8 cellular contexts compared by ENCODE assay signal in genomic region chr13:30159446-30159839, GRCh38.
DNase-seq lines count a peak whose midpoint lies in the region; ATAC-seq and TF ChIP-seq lines count a peak whose summit lies in the region.

No MANE protein-coding gene starts in this region.

- H3K27ac Mint-ChIP-seq in CD4-positive, alpha-beta T cell: no peak overlapping the region
- H3K27ac Mint-ChIP-seq in activated naive CD8-positive, alpha-beta T cell treated with anti-CD3 and anti-CD28 coated beads, Interleukin-2, amount 50 U/mL, for 24 hours: peak overlapping the region; percentile 78

- no peak overlapping the region for H3K9ac ChIP-seq in MM.1S (ENCODE audit: low read length)

- H3K4me3 ChIP-seq in NB4 (ENCODE audit: low read depth, low read length) (no peak overlapping the region), osteoblast (ENCODE audit: insufficient read depth, low read length) (no peak overlapping the region), MM.1S (ENCODE audit: low read length) (no peak overlapping the region)

- H3K27me3 ChIP-seq in CD4-positive, alpha-beta T cell (ENCODE audit: control insufficient read depth, insufficient read depth, low read length): no peaks in the 10 kb centered on the region
- H3K27me3 ChIP-seq in osteoblast (ENCODE audit: insufficient read depth, low read length) (peaks cover 20% of the 10 kb centered on the region), MM.1S (replicated peaks; ENCODE audit: insufficient read depth, low read length) (no peaks in the 10 kb centered on the region)

- H3K4me2 ChIP-seq in osteoblast (ENCODE audit: insufficient read depth, low read length): peak overlapping the region; percentile 47
- no peak overlapping the region for H3K4me2 ChIP-seq in MM.1S (ENCODE audit: low read depth, low read length)

- TF ChIP-seq CTCF in CD4-positive, alpha-beta T cell (IDR thresholded peaks at IDR 0.05): no peak
- TF ChIP-seq CTCF in NB4 (IDR thresholded peaks at IDR 0.05; ENCODE audit: low read depth, low read length) (no peak), osteoblast (IDR thresholded peaks at IDR 0.05; ENCODE audit: extremely low read depth, low read depth, low read length) (no peak), GM10266 (IDR thresholded peaks at IDR 0.05; ENCODE audit: control insufficient read depth, insufficient read depth, low read depth, missing control alignments) (no peak), MM.1S (IDR thresholded peaks at IDR 0.05; ENCODE audit: low read length) (no peak), omental fat pad (IDR thresholded peaks at IDR 0.05) (no peak)

- no peaks in the 10 kb centered on the region for H3K36me3 ChIP-seq in osteoblast (ENCODE audit: insufficient read depth, low read length)
- no peaks in the 10 kb centered on the region for H3K36me3 ChIP-seq in MM.1S (replicated peaks; ENCODE audit: insufficient read depth, low read length)

- no peaks in the 10 kb centered on the region for H3K9me2 ChIP-seq in MM.1S (replicated peaks; ENCODE audit: insufficient read depth, low read length)

- CTCF ChIA-PET in CD4-positive, alpha-beta T cell (lab: Charles Lee): interaction anchor here (1.3 to 2.0 kb wide), 4 partner anchors 13 to 47 kb away, joined by 3 to 12 read pairs (median 4); no protein-coding TSS in a partner anchor

- no peak overlapping the region for H2AFZ ChIP-seq in osteoblast (ENCODE audit: low read length)
- H2AFZ ChIP-seq in MM.1S (ENCODE audit: low read length): no peak overlapping the region

- peaks cover 7% of the 10 kb centered on the region; the same call in 1 of the 2 replicates for H3F3A ChIP-seq in MM.1S (ENCODE audit: insufficient read depth, low read length)

- ATAC-seq in CD4-positive, alpha-beta T cell (ENCODE audit: poor library complexity): peak; percentile 29
- peak; percentile 98 for ATAC-seq in activated naive CD8-positive, alpha-beta T cell treated with anti-CD3 and anti-CD28 coated beads, Interleukin-2, amount 50 U/mL, for 24 hours
- no peak for ATAC-seq in omental fat pad (ENCODE audit: low FRiP score)

- H3K79me2 ChIP-seq in osteoblast (ENCODE audit: insufficient read depth, low read length): no peaks in the 10 kb centered on the region
- no peaks in the 10 kb centered on the region for H3K79me2 ChIP-seq in MM.1S (ENCODE audit: low read length)

- no peak overlapping the region for H3K4me3 Mint-ChIP-seq in CD4-positive, alpha-beta T cell
- H3K4me3 Mint-ChIP-seq in activated naive CD8-positive, alpha-beta T cell treated with anti-CD3 and anti-CD28 coated beads, Interleukin-2, amount 50 U/mL, for 24 hours: peak overlapping the region; percentile 22

- intact Hi-C loops in CD4-positive, alpha-beta T cell (cut with DNase I, micrococcal nuclease): no loop called here

- POLR2A ChIA-PET in CD4-positive, alpha-beta T cell (lab: Charles Lee): interaction anchor here (1.2 to 3.6 kb wide), 2 partner anchors 26 to 215 kb away, joined by 3 to 34 read pairs; no protein-coding TSS in a partner anchor

- H3K27me3 Mint-ChIP-seq in CD4-positive, alpha-beta T cell: no peaks in the 10 kb centered on the region
- no peaks in the 10 kb centered on the region for H3K27me3 Mint-ChIP-seq in activated naive CD8-positive, alpha-beta T cell treated with anti-CD3 and anti-CD28 coated beads, Interleukin-2, amount 50 U/mL, for 24 hours

- peaks cover 46% of the 10 kb centered on the region for H3K4me1 Mint-ChIP-seq in CD4-positive, alpha-beta T cell (ENCODE audit: low read depth)
- H3K4me1 Mint-ChIP-seq in activated naive CD8-positive, alpha-beta T cell treated with anti-CD3 and anti-CD28 coated beads, Interleukin-2, amount 50 U/mL, for 24 hours: peaks cover 26% of the 10 kb centered on the region

- no peak for DNase-seq in CD4-positive, alpha-beta T cell
- DNase-seq in NB4 (ENCODE audit: low read depth) (peak; percentile 27), osteoblast (ENCODE audit: insufficient read length, low spot score, missing footprints) (peak; percentile 95), NCI-H2171 treated with DMSO at 0.1 percent for 48 hours (lab: John Stamatoyannopoulos, UW) (no peak), GM10266 (ENCODE audit: extremely low spot score) (no peak), MM.1S (no peak), omental fat pad (ENCODE audit: low spot score) (no peak)
- DNase-seq in activated naive CD8-positive, alpha-beta T cell treated with anti-CD3 and anti-CD28 coated beads, Interleukin-2, amount 50 U/mL, for 24 hours: peak; percentile 61

- TF ChIP-seq POLR2A in NB4 (IDR thresholded peaks at IDR 0.05; ENCODE audit: extremely low read depth, insufficient read length): no peak

- H3K9me3 Mint-ChIP-seq in CD4-positive, alpha-beta T cell: no peaks in the 10 kb centered on the region
- H3K9me3 Mint-ChIP-seq in activated naive CD8-positive, alpha-beta T cell treated with anti-CD3 and anti-CD28 coated beads, Interleukin-2, amount 50 U/mL, for 24 hours: peaks cover 5% of the 10 kb centered on the region

- H3K4me1 ChIP-seq in osteoblast (ENCODE audit: insufficient read depth, low read length) (peaks cover 10% of the 10 kb centered on the region), MM.1S (ENCODE audit: low read length) (0 out of 2 replicates have a peak, but pooled peaks cover 12% of the 10 kb centered on the region)

- H4K20me1 ChIP-seq in osteoblast (ENCODE audit: insufficient read depth, low read length): no peaks in the 10 kb centered on the region
- H4K20me1 ChIP-seq in MM.1S (ENCODE audit: insufficient read depth, low read length): no peaks in the 10 kb centered on the region

- H3K27ac ChIP-seq in CD4-positive, alpha-beta T cell (ENCODE audit: low read depth, low read length): no peak overlapping the region
- H3K27ac ChIP-seq in osteoblast (ENCODE audit: low read depth, low read length): peak overlapping the region; percentile 51
- no peak overlapping the region for H3K27ac ChIP-seq in MM.1S (ENCODE audit: low read length)

- no peaks in the 10 kb centered on the region for H3K9me3 ChIP-seq in CD4-positive, alpha-beta T cell (ENCODE audit: control insufficient read depth, low read length)
- H3K9me3 ChIP-seq in osteoblast (ENCODE audit: low read depth, low read length) (no peaks in the 10 kb centered on the region), MM.1S (replicated peaks; ENCODE audit: insufficient read depth, low read length) (no peaks in the 10 kb centered on the region)

- H3K36me3 Mint-ChIP-seq in CD4-positive, alpha-beta T cell (ENCODE audit: low read depth): no peaks in the 10 kb centered on the region
- no peaks in the 10 kb centered on the region for H3K36me3 Mint-ChIP-seq in activated naive CD8-positive, alpha-beta T cell treated with anti-CD3 and anti-CD28 coated beads, Interleukin-2, amount 50 U/mL, for 24 hours (ENCODE audit: low read depth)

Comparison
In these comparisons a context has a peak if more than half of its experiments do, and no peak if none do; other contexts are left out.
1. DNase-seq: peak in NB4 (single experiment), activated naive CD8-positive, alpha-beta T cell treated with anti-CD3 and anti-CD28 coated beads, Interleukin-2, amount 50 U/mL, for 24 hours (single experiment) and osteoblast (single experiment); none in CD4-positive, alpha-beta T cell (0 of 10), NCI-H2171 treated with DMSO at 0.1 percent for 48 hours (single experiment), GM10266 (single experiment), MM.1S (single experiment) and omental fat pad (single experiment).